ENCODE assay signal across 8 cellular contexts in the genomic region with DNA sequence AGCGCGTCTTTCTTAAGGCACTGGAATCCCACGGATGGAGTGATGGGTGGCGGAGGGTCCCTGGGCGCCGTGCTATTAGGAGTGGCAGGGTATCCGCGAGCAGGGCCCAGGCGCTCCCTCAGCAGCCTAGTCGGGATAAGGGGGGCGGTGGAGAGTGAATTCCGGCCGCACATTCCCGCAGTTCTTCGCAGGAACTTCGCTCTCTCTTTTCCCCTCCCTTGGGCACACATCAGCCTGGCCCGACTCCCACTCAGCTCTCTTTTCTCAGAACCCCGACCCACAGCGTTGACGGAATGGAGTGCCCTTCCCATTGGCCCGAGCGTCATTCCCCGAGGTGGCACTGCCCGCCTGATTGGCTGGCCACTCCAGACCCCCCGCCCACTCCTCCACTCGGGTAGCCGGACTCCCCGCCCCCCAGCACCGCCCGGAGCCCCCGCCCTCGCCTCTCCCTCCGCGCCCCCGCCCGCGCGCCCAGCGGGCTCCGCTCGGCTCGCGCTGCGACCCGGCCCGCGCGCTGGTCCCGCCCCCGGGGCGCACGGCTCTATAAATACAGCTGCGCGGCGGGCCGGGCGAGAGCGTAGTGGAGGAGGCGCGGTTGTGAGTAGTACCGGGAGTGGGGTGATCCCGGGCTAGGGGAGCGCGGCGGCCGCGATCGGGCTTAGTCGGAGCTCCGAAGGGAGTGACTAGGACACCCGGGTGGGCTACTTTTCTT. TPM values are rescaled to one million over a fixed set of nuclear protein-coding genes. Genes with fewer than 3 reads are reported as not detected.
DNase-seq lines count a peak whose midpoint lies in the region; ATAC-seq and TF ChIP-seq lines count a peak whose summit lies in the region.

A gene with protein sequence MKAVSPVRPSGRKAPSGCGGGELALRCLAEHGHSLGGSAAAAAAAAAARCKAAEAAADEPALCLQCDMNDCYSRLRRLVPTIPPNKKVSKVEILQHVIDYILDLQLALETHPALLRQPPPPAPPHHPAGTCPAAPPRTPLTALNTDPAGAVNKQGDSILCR (plus strand): TSS at position 572 of the 712 bp plus-strand sequence. CDS start 385 bp downstream, outside the sequence.

- H3K4me3 Mint-ChIP-seq in activated T-cell treated with anti-CD3 and anti-CD28 coated beads, Interleukin-2, amount 50 U/mL, for 72 hours = peak within 1 kb of the TSS in 1 of 2 donors; percentile 49

- H3K27ac ChIP-seq in muscle layer of colon (ENCODE audit: low read depth, low read length) (peak within 1 kb of the TSS; percentile 74), aorta (ENCODE audit: low read depth in 1 of 2, low read length in 2 of 2) (peak within 1 kb of the TSS; percentile 96 to 100)

- intact Hi-C loops in aorta (cut with DNase I) = loop anchor here (1.0 to 5.0 kb wide), 3 partner anchors 33 to 170 kb away; no protein-coding TSS in a partner anchor

- WGBS in aorta, 2 donors = 1% methylated on average over 54 to 71 of the region's 71 CpGs

- in situ Hi-C loops in SK-MEL-5 (cut with HindIII; ENCODE audit: low pct_unique_long_range_greater_than_20kb, low sequenced_read_pairs) = no loop called here

- peak within 1 kb of the TSS; percentile 35 for H3K27ac Mint-ChIP-seq in activated T-cell treated with anti-CD3 and anti-CD28 coated beads, Interleukin-2, amount 50 U/mL, for 72 hours

- H3K4me1 ChIP-seq in muscle layer of colon (ENCODE audit: insufficient read depth, low read length) (peaks cover 4% of the 10 kb centered on the region), aorta (ENCODE audit: control insufficient read depth in 1 of 2, insufficient read depth in 2 of 2, low read length in 2 of 2) (no peaks in the 10 kb centered on the region)

- no peaks in the 10 kb centered on the region for H3K4me1 Mint-ChIP-seq in activated T-cell treated with anti-CD3 and anti-CD28 coated beads, Interleukin-2, amount 50 U/mL, for 72 hours (ENCODE audit: low read depth)

- no peak for DNase-seq in activated T-cell treated with anti-CD3 and anti-CD28 coated beads, Interleukin-2, amount 50 U/mL, for 72 hours
- no peak for DNase-seq in activated T-cell treated with anti-CD3 and anti-CD28 coated beads, Interleukin-2, amount 50 U/mL, for 1 hour
- DNase-seq in SK-MEL-5 (ENCODE audit: low read depth, low spot score) (peak; percentile 77), fibroblast of pulmonary artery (ENCODE audit: low read depth) (peak; percentile 99), aorta (peak; percentile 97 to 99)

- H3K27me3 ChIP-seq in muscle layer of colon (ENCODE audit: control insufficient read depth in 1 of 2, insufficient read depth in 2 of 2, low read length in 2 of 2) (no peaks in the 10 kb centered on the region), aorta (ENCODE audit: control insufficient read depth in 1 of 2, insufficient read depth in 2 of 2, low read length in 1 of 2) (no peaks in the 10 kb centered on the region)

- peak within 1 kb of the TSS; percentile 75 for H3K4me3 ChIP-seq in fibroblast of pulmonary artery (replicated peaks; ENCODE audit: low read depth, low read length)
- peak within 1 kb of the TSS; percentile 84 to 85 for H3K4me3 ChIP-seq in muscle layer of colon (ENCODE audit: low read depth in 1 of 2, low read length in 2 of 2)
- H3K4me3 ChIP-seq in aorta (ENCODE audit: low read length in 2 of 2) = peak within 1 kb of the TSS; percentile 64 to 95

- no peak for TF ChIP-seq CTCF in fibroblast of pulmonary artery (IDR thresholded peaks at IDR 0.05; ENCODE audit: low read length, missing control alignments)

- no peak for ATAC-seq in activated T-cell treated with anti-CD3 and anti-CD28 coated beads, Interleukin-2, amount 50 U/mL, for 72 hours (replicated peaks in 1 of 2)
- peak; percentile 95 for ATAC-seq in aorta (ENCODE audit: low FRiP score)
- no peak for ATAC-seq in GM18498 (IDR thresholded peaks at IDR 0.05; ENCODE audit: unreplicated experiment)
- no peak for ATAC-seq in GM21367 (IDR thresholded peaks at IDR 0.05; ENCODE audit: unreplicated experiment)

- H3K36me3 Mint-ChIP-seq in activated T-cell treated with anti-CD3 and anti-CD28 coated beads, Interleukin-2, amount 50 U/mL, for 72 hours (ENCODE audit: insufficient read depth in 2 of 2) = peaks cover 0 to 2% of the 10 kb centered on the region in 2 donors

- H3K27me3 Mint-ChIP-seq in activated T-cell treated with anti-CD3 and anti-CD28 coated beads, Interleukin-2, amount 50 U/mL, for 72 hours (ENCODE audit: low read depth) = peaks cover 62% of the 10 kb centered on the region

- H3K36me3 ChIP-seq in muscle layer of colon (ENCODE audit: insufficient read depth, low read length) (no peaks in the 10 kb centered on the region), aorta (ENCODE audit: control insufficient read depth in 1 of 2, insufficient read depth in 2 of 2, low read length in 1 of 2) (no peaks in the 10 kb centered on the region)

- no peaks in the 10 kb centered on the region for H3K9me3 Mint-ChIP-seq in activated T-cell treated with anti-CD3 and anti-CD28 coated beads, Interleukin-2, amount 50 U/mL, for 72 hours

- peak within 1 kb of the TSS; percentile 22 for H3K9ac ChIP-seq in muscle layer of colon (ENCODE audit: low read length)

- H3K9me3 ChIP-seq in muscle layer of colon (ENCODE audit: low read length) (no peaks in the 10 kb centered on the region), aorta (ENCODE audit: control insufficient read depth, low read length) (no peaks in the 10 kb centered on the region)

RNA-seq across cellular contexts. Expression of the gene that starts here (rescaled TPM):
- total RNA-seq in activated T-cell treated with anti-CD3 and anti-CD28 coated beads, Interleukin-2, amount 50 U/mL, for 72 hours = not detected
- total RNA-seq in SK-MEL-5 (2014; rRNA removed; shearing (Covaris generic)) = 30.9 and 31.9 TPM in 2 replicates
- 22.4 and 27.1 TPM in 2 replicates for polyA plus RNA-seq in SK-MEL-5 (2015; cell fraction: cytosol; rRNA removed)
- polyA plus RNA-seq in SK-MEL-5 (2015; cell fraction: nucleus; rRNA removed) = 33.1 and 38.2 TPM in 2 replicates
- 100 to 1,000 TPM in 1 of 2 donors, 10 to 100 TPM in 1; 85.1 to 111 TPM for total RNA-seq in aorta
- polyA plus RNA-seq in aorta = 100 to 1,000 TPM in 1 of 2 donors, 10 to 100 TPM in 1; 58.6 to 247 TPM

Comparison
In these comparisons a context has a peak if more than half of its experiments do, and no peak if none do; other contexts are left out.
1. RNA of the gene that starts here (total RNA-seq): 85.1 to 111 TPM in aorta and 30.9 to 31.9 TPM in SK-MEL-5; not detected in activated T-cell treated with anti-CD3 and anti-CD28 coated beads, Interleukin-2, amount 50 U/mL, for 72 hours; every median in the first group is over 10 times any median in the second.
2. DNase-seq: peak in SK-MEL-5 (single experiment), fibroblast of pulmonary artery (single experiment) and aorta (2 of 2); none in activated T-cell treated with anti-CD3 and anti-CD28 coated beads, Interleukin-2, amount 50 U/mL, for 72 hours (0 of 2) and activated T-cell treated with anti-CD3 and anti-CD28 coated beads, Interleukin-2, amount 50 U/mL, for 1 hour (single experiment).
3. Peak in every context shown above with its lines, with median percentiles within 50 percentile points of each other: H3K4me3 ChIP-seq.